In the genomic region with DNA sequence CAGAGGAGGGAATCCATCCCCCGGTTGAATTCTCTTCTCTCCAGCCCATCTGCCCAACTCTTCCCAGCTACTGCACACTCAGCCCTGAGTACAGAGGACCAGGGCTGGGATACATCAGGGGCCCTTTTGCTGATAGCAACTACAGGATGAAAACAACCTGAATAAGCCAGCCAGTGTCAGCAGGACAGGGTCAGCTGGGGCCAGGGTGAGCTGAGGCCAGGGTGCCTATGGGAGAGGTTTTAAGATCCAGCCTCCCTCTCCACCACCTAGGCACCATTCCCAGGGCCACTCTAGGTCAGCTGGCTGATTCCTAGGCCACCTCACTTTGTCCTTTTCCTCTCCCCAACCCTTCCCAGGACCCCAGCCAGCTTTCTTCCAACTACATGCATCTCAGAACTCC, we compare ENCODE assay signal across 29 cellular contexts.
"Had no signal": no experiment of that assay in that cellular context is flagged by ENCODE, and none has a peak within 500 bp of the region (broad histone marks: within the 10 kb centered on the region; RNA-seq: fewer than 3 reads in every experiment).

No MANE protein-coding gene starts in this region.

- DNase-seq: activated CD4-positive, alpha-beta T cell treated with anti-CD3 and anti-CD28 coated beads, Interleukin-2, amount 10 ng/mL, durations not matched to agents 24 days and 14 days; activated CD4-positive, alpha-beta T cell treated with anti-CD3 and anti-CD28 coated beads, Interleukin-2, amount 50 U/mL, for 4 hours; activated CD8-positive, alpha-beta T cell treated with anti-CD3 and anti-CD28 coated beads for 36 hours; activated effector memory CD4-positive, alpha-beta T cell treated with anti-CD3 and anti-CD28 coated beads, Interleukin-2, amount 50 U/mL, for 16 hours; activated naive CD4-positive, alpha-beta T cell; activated naive CD4-positive, alpha-beta T cell treated with anti-CD3 and anti-CD28 coated beads, Interleukin-2, amount 50 U/mL, for 16 hours; activated naive CD8-positive, alpha-beta T cell treated with anti-CD3 and anti-CD28 coated beads for 36 hours; activated T-cell treated with anti-CD3 and anti-CD28 coated beads for 4 hours; activated T-cell treated with anti-CD3 and anti-CD28 coated beads, Interleukin-2, amount 50 U/mL, for 72 hours; amniotic stem cell; Karpas-422; KBM-7; NCI-H1048; NCI-H1436; NCI-H1694; NCI-H1930; NCI-H2081 treated with DMSO at 0.1 percent for 48 hours; NCI-H345; NK-92 treated with Interleukin-12 subunit alpha and Interleukin-12 subunit beta, amount 100 ng/mL, for 24 hours; Peyer's patch; SHP77; SJCRH30; T1000 had no signal

- H3K27ac ChIP-seq: ascending aorta, cardiac muscle cell, Peyer's patch, RWPE1, SJCRH30, SK-N-MC had no signal

- H3K4me3 ChIP-seq: ascending aorta, cardiac muscle cell, Peyer's patch, SJCRH30, SK-N-MC had no signal

- H3K36me3 ChIP-seq: ascending aorta, cardiac muscle cell, Peyer's patch, SJCRH30 had no signal

- H3K27me3 ChIP-seq: ascending aorta, cardiac muscle cell, Peyer's patch, SJCRH30 had no signal

- ATAC-seq: activated CD8-positive, alpha-beta T cell treated with anti-CD3 and anti-CD28 coated beads for 36 hours; activated T-cell treated with anti-CD3 and anti-CD28 coated beads, Interleukin-2, amount 50 U/mL, for 72 hours; activated T-helper 17 cell treated with anti-CD3 and anti-CD28 coated beads, Interleukin-2, amount 50 U/mL, for 72 hours; PC-3 had no signal

- H3K9me3 ChIP-seq: ascending aorta, Peyer's patch, SJCRH30 had no signal

- H3K4me1 ChIP-seq: ascending aorta, Peyer's patch had no signal
